Comparison of ENCODE assay signal across 20 cellular contexts in the genomic region with DNA sequence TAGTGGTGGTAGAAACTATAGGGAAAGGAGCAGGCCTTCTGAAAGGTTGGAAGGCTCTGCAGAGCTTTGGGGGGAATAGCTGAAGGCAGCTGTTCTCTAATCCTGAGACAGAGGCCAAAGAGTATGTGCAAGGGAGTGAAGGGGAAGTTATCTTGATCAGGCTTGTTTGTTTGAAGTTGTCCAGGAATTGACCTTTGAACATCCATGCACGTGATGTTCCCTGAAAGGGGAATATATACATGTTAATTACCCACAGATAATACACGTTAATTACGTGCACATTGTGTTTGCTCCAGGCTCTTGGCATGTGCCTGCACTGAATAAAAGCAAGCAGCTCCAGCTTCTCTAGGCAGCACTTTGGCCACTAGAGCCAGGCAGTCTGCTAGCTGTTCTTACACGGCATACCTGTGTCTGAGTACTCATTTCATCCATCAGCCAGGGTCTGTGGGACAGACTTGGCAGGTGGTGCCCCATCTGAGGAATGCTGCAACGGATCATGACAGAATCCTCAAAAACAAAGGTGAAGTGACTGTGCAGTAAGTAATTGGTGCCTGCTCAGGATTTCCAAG. TPM values are rescaled to one million over a fixed set of nuclear protein-coding genes. Genes with fewer than 3 reads are reported as not detected.
DNase-seq lines count a peak whose midpoint lies in the region; TF ChIP-seq lines count a peak whose summit lies in the region.
"Had no signal": no experiment of that assay in that cellular context is flagged by ENCODE, and none has a peak within 500 bp of the region (broad histone marks: within the 10 kb centered on the region; RNA-seq: fewer than 3 reads in every experiment).

No MANE protein-coding gene starts in this region.

- peaks cover 23% of the 10 kb centered on the region for H3K4me1 Mint-ChIP-seq in dendritic cell treated with granulocyte-macrophage colony-stimulating factor and Interleukin-4, amounts not matched to agents 40 ng/mL and 50 ng/mL, for 4 days (ENCODE audit: low read depth)
- H3K4me1 Mint-ChIP-seq: B cell, H9 had no signal

- DNase-seq in NCI-H748 (lab: John Stamatoyannopoulos, UW; ENCODE audit: unreplicated experiment) (peak; percentile 28), NCI-H748 treated with DMSO at 0.1 percent for 48 hours (lab: John Stamatoyannopoulos, UW) (no peak), NCI-H69 (lab: John Stamatoyannopoulos, UW) (peak; percentile 83), transverse colon (peak; percentile 27), NCI-H524 (lab: John Stamatoyannopoulos, UW) (no peak), HUDEP-2 (lab: John Stamatoyannopoulos, UW; ENCODE audit: unreplicated experiment in 76 of 76) (no peak), amniotic stem cell (lab: John Stamatoyannopoulos, UW) (no peak)
- DNase-seq: GM23248; H9; HFFc6; IMR-90; NCI-H1694; NCI-H2081; NCI-H2171 treated with DMSO at 0.1 percent for 48 hours; NK-92 treated with Interleukin-12 subunit alpha and Interleukin-12 subunit beta, amount 100 ng/mL, for 24 hours had no signal

- TF ChIP-seq POLR2A in transverse colon (IDR thresholded peaks at IDR 0.05) = no peak

- H3K9me3 Mint-ChIP-seq in dendritic cell treated with granulocyte-macrophage colony-stimulating factor and Interleukin-4, amounts not matched to agents 40 ng/mL and 50 ng/mL, for 4 days = peaks cover 9% of the 10 kb centered on the region
- H3K9me3 Mint-ChIP-seq: HFFc6; T-helper 1 cell treated with Interleukin-12 subunit alpha and Interleukin-12 subunit beta and Interleukin-4 antibody, amounts not matched to agents 30 μg/mL and 1 μg/mL, for 36 hours had no signal

- H3K4me1 ChIP-seq in transverse colon = peaks cover 0 to 6% (median 0%) of the 10 kb centered on the region in 4 donors
- H3K4me1 ChIP-seq: A549 had no signal

- H3K36me3 ChIP-seq in transverse colon = no peaks in the 10 kb centered on the region

- no peak overlapping the region for H3K4me3 ChIP-seq in transverse colon
- H3K4me3 ChIP-seq: A549, GM23248 had no signal

- H3K27ac ChIP-seq in transverse colon = peak overlapping the region in 3 of 4 donors; percentile 21 to 28 (median 27)
- H3K27ac ChIP-seq: A549, GM23248 had no signal

- H3K27ac Mint-ChIP-seq in dendritic cell treated with granulocyte-macrophage colony-stimulating factor and Interleukin-4, amounts not matched to agents 40 ng/mL and 50 ng/mL, for 4 days = peak overlapping the region; percentile 37
- H3K27ac Mint-ChIP-seq: B cell; H9; HFFc6; T-helper 1 cell treated with Interleukin-12 subunit alpha and Interleukin-12 subunit beta and Interleukin-4 antibody, amounts not matched to agents 30 μg/mL and 1 μg/mL, for 36 hours had no signal

- H3K27me3 Mint-ChIP-seq in dendritic cell treated with granulocyte-macrophage colony-stimulating factor and Interleukin-4, amounts not matched to agents 40 ng/mL and 50 ng/mL, for 4 days = no peaks in the 10 kb centered on the region

- in situ Hi-C loops in transverse colon (cut with MboI; ENCODE audit: low pct_ligation_motif_present in 1 of 4, low pct_unique_long_range_greater_than_20kb in 1 of 4, low sequenced_read_pairs in 3 of 4) = no loop called here

- intact Hi-C loops in dendritic cell treated with granulocyte-macrophage colony-stimulating factor and Interleukin-4, amounts not matched to agents 40 ng/mL and 50 ng/mL, for 4 days (cut with micrococcal nuclease) = no loop called here
- intact Hi-C loops in transverse colon (cut with DNase I; ENCODE audit: low total_unique reads) = no loop called here

- H3K9me3 ChIP-seq in transverse colon = peaks cover under 1 to 2% of the 10 kb centered on the region in 2 donors

- no peak overlapping the region for H3K4me3 Mint-ChIP-seq in dendritic cell treated with granulocyte-macrophage colony-stimulating factor and Interleukin-4, amounts not matched to agents 40 ng/mL and 50 ng/mL, for 4 days
- H3K4me3 Mint-ChIP-seq: B cell; CD14-positive monocyte; H9; HFFc6; T-helper 1 cell treated with Interleukin-12 subunit alpha and Interleukin-12 subunit beta and Interleukin-4 antibody, amounts not matched to agents 30 μg/mL and 1 μg/mL, for 36 hours had no signal

- WGBS in transverse colon (ENCODE audit: low coverage in 1 of 2), 2 donors = 57 to 80% methylated on average over 1 to 5 of the region's 5 CpGs

- H3K27me3 ChIP-seq in transverse colon = no peaks in the 10 kb centered on the region

- no peak for TF ChIP-seq EP300 in transverse colon (IDR thresholded peaks at IDR 0.05; ENCODE audit: low read depth)

- no peaks in the 10 kb centered on the region for H3K36me3 Mint-ChIP-seq in dendritic cell treated with granulocyte-macrophage colony-stimulating factor and Interleukin-4, amounts not matched to agents 40 ng/mL and 50 ng/mL, for 4 days (ENCODE audit: low read depth)
- H3K36me3 Mint-ChIP-seq: CD14-positive monocyte had no signal

- no peak for TF ChIP-seq CTCF in transverse colon (IDR thresholded peaks at IDR 0.05)

RNA-seq across cellular contexts. Expression of gene STARD3NL, which starts 18.0 kb away (rescaled TPM):
- 10 to 100 TPM in 3 of 4 donors, 1 to 10 TPM in 1; 2.6 to 41.4 (median 28.6) TPM for total RNA-seq in transverse colon

Comparison
In these comparisons a context has a peak if more than half of its experiments do, and no peak if none do; other contexts are left out.
1. DNase-seq: peak in NCI-H748 (single experiment), NCI-H69 (single experiment) and transverse colon (single experiment); none in NCI-H748 treated with DMSO at 0.1 percent for 48 hours (single experiment), NCI-H524 (0 of 2), HUDEP-2 (0 of 76) and amniotic stem cell (single experiment).